In genomic region chr11:34405079-34405858, GRCh38 we compare ENCODE assay signal across 12 cellular contexts. TPM values are rescaled to one million over a fixed set of nuclear protein-coding genes. Genes with fewer than 3 reads are reported as not detected.
DNase-seq lines count a peak whose midpoint lies in the region; ATAC-seq and TF ChIP-seq lines count a peak whose summit lies in the region.
"Had no signal": no experiment of that assay in that cellular context is flagged by ENCODE, and none has a peak within 500 bp of the region (broad histone marks: within the 10 kb centered on the region; RNA-seq: fewer than 3 reads in every experiment).

No MANE protein-coding gene starts in this region.

- H3K4me3 ChIP-seq in epithelial cell of esophagus (ENCODE audit: low read length) (no peak overlapping the region), upper lobe of right lung (peak overlapping the region; percentile 3)

- no peaks in the 10 kb centered on the region for H3K4me1 ChIP-seq in upper lobe of right lung
- H3K4me1 ChIP-seq: adrenal gland had no signal

- no peaks in the 10 kb centered on the region for H3K36me3 ChIP-seq in upper lobe of right lung
- H3K36me3 ChIP-seq: adrenal gland had no signal

- peak; percentile 65 to 75 for ATAC-seq in activated naive CD4-positive, alpha-beta T cell treated with anti-CD3 and anti-CD28 coated beads, Interleukin-2, amount 50 U/mL, for 72 hours
- peak; percentile 70 for ATAC-seq in upper lobe of right lung
- no peak for ATAC-seq in GM19328 (IDR thresholded peaks at IDR 0.05; ENCODE audit: unreplicated experiment)
- ATAC-seq in Right ventricle myocardium inferior, result no peak

- no peaks in the 10 kb centered on the region for H3K9me3 Mint-ChIP-seq in activated naive CD4-positive, alpha-beta T cell treated with anti-CD3 and anti-CD28 coated beads, Interleukin-2, amount 50 U/mL, for 72 hours

- H3K27ac Mint-ChIP-seq in activated naive CD4-positive, alpha-beta T cell treated with anti-CD3 and anti-CD28 coated beads, Interleukin-2, amount 50 U/mL, for 72 hours, result peak overlapping the region in 1 of 2 donors; percentile 69

- TF ChIP-seq CTCF in epithelial cell of esophagus (IDR thresholded peaks at IDR 0.05; ENCODE audit: insufficient read depth, low read depth, low read length, missing control alignments) (no peak), upper lobe of right lung (IDR thresholded peaks at IDR 0.05) (no peak)

- H3K36me3 Mint-ChIP-seq in activated naive CD4-positive, alpha-beta T cell treated with anti-CD3 and anti-CD28 coated beads, Interleukin-2, amount 50 U/mL, for 72 hours, result no peaks in the 10 kb centered on the region

- no peak for DNase-seq in activated naive CD4-positive, alpha-beta T cell treated with anti-CD3 and anti-CD28 coated beads, Interleukin-2, amount 50 U/mL, for 72 hours (ENCODE audit: low spot score in 2 of 2)
- DNase-seq in activated naive CD4-positive, alpha-beta T cell (lab: John Stamatoyannopoulos, UW), result no peak
- peak; percentile 6 for DNase-seq in NCI-H460 (ENCODE audit: extremely low read depth, low read depth)
- peak; percentile 35 for DNase-seq in epithelial cell of esophagus (ENCODE audit: low read depth)
- no peak for DNase-seq in upper lobe of right lung
- no peak for DNase-seq in NCI-H187 treated with DMSO at 0.1 percent for 48 hours (lab: John Stamatoyannopoulos, UW)
- no peak for DNase-seq in Right ventricle myocardium inferior (ENCODE audit: missing footprints)
- DNase-seq: DND-41; NCI-H146; stimulated activated CD4-positive, alpha-beta T cell treated with anti-CD3 and anti-CD28 coated beads, Interleukin-2, amount 100 ng/mL, for 24 hours had no signal

- H3K9me3 ChIP-seq in upper lobe of right lung, result no peaks in the 10 kb centered on the region
- H3K9me3 ChIP-seq: adrenal gland had no signal

- no peaks in the 10 kb centered on the region for H3K27me3 ChIP-seq in upper lobe of right lung
- H3K27me3 ChIP-seq: adrenal gland had no signal

- intact Hi-C loops in upper lobe of right lung (cut with DNase I), result no loop called here
- intact Hi-C loops in Right ventricle myocardium inferior (cut with DNase I), result no loop called here

- H3K27ac ChIP-seq in upper lobe of right lung, result no peak overlapping the region
- H3K27ac ChIP-seq: adrenal gland had no signal

RNA-seq across cellular contexts. Expression of gene CAT, which starts 33.5 kb away (rescaled TPM):
- total RNA-seq in activated naive CD4-positive, alpha-beta T cell treated with anti-CD3 and anti-CD28 coated beads, Interleukin-2, amount 50 U/mL, for 72 hours, result 10 to 100 TPM; 16.5 to 23.6 TPM
- not detected in 2 replicates for total RNA-seq in NCI-H460 (2014; rRNA removed; shearing (Covaris generic))
- polyA plus RNA-seq in NCI-H460 (2014; cell fraction: nucleus; rRNA removed), result not detected in 2 replicates
- total RNA-seq in upper lobe of right lung (213 TPM), Right ventricle myocardium inferior (152 TPM)

RNA-seq across cellular contexts. Expression of gene ABTB2, which starts 47.5 kb away (rescaled TPM):
- total RNA-seq in activated naive CD4-positive, alpha-beta T cell treated with anti-CD3 and anti-CD28 coated beads, Interleukin-2, amount 50 U/mL, for 72 hours, result under 1 TPM; 0.16 to 0.27 TPM
- total RNA-seq in NCI-H460 (2014; rRNA removed; shearing (Covaris generic)), result 1.3 and 1.9 TPM in 2 replicates
- polyA plus RNA-seq in NCI-H460 (2014; cell fraction: nucleus; rRNA removed), result 1.7 and 4.5 TPM in 2 replicates
- total RNA-seq in upper lobe of right lung, result 3.2 TPM
- total RNA-seq in Right ventricle myocardium inferior, result 14.3 TPM

Comparison
In these comparisons a context has a peak if more than half of its experiments do, and no peak if none do; other contexts are left out.
1. ATAC-seq: peak in activated naive CD4-positive, alpha-beta T cell treated with anti-CD3 and anti-CD28 coated beads, Interleukin-2, amount 50 U/mL, for 72 hours (2 of 2) and upper lobe of right lung (single experiment); none in GM19328 (single experiment) and Right ventricle myocardium inferior (single experiment).
2. DNase-seq: peak in NCI-H460 (single experiment) and epithelial cell of esophagus (single experiment); none in activated naive CD4-positive, alpha-beta T cell treated with anti-CD3 and anti-CD28 coated beads, Interleukin-2, amount 50 U/mL, for 72 hours (0 of 2), activated naive CD4-positive, alpha-beta T cell (0 of 4), upper lobe of right lung (single experiment), NCI-H187 treated with DMSO at 0.1 percent for 48 hours (single experiment) and Right ventricle myocardium inferior (single experiment).
3. RNA of gene CAT, which starts 33.5 kb away (total RNA-seq): 213 TPM in upper lobe of right lung (single experiment), 152 TPM in Right ventricle myocardium inferior (single experiment) and 16.5 to 23.6 TPM in activated naive CD4-positive, alpha-beta T cell treated with anti-CD3 and anti-CD28 coated beads, Interleukin-2, amount 50 U/mL, for 72 hours; not detected in NCI-H460; every median in the first group is over 10 times any median in the second.